Comparison of ENCODE assay signal across 27 cellular contexts in genomic region chr1:8742022-8742924, GRCh38.
DNase-seq lines count a peak whose midpoint lies in the region; ATAC-seq, FAIRE-seq and TF ChIP-seq lines count a peak whose summit lies in the region.
"Had no signal": no experiment of that assay in that cellular context is flagged by ENCODE, and none has a peak within 500 bp of the region (broad histone marks: within the 10 kb centered on the region; RNA-seq: fewer than 3 reads in every experiment).

No MANE protein-coding gene starts in this region.

- no peak for TF ChIP-seq EP300 in A549 (IDR thresholded peaks at IDR 0.05)

- WGBS in A549 (ENCODE audit: missing lambda C conversion rate), result 85% methylated on average over 6 of the region's 6 CpGs

- H3K27me3 ChIP-seq in colonic mucosa, result no peaks in the 10 kb centered on the region
- no peaks in the 10 kb centered on the region for H3K27me3 ChIP-seq in tibial artery
- H3K27me3 ChIP-seq: brain microvascular endothelial cell, gastrocnemius medialis, right atrium auricular region, upper lobe of right lung had no signal

- H3K4me3 Mint-ChIP-seq in nephron, result no peak overlapping the region
- H3K4me3 Mint-ChIP-seq: activated naive CD8-positive, alpha-beta T cell treated with anti-CD3 and anti-CD28 coated beads, Interleukin-2, amount 50 U/mL, for 24 hours; CD4-positive, alpha-beta T cell; stimulated activated naive CD8-positive, alpha-beta T cell treated with anti-CD3 and anti-CD28 coated beads, Interleukin-15, amount 100 ng/mL, for 72 hours had no signal

- H3K27me3 Mint-ChIP-seq in nephron (ENCODE audit: low read depth), result no peaks in the 10 kb centered on the region
- H3K27me3 Mint-ChIP-seq: activated naive CD8-positive, alpha-beta T cell treated with anti-CD3 and anti-CD28 coated beads, Interleukin-2, amount 50 U/mL, for 24 hours; CD4-positive, alpha-beta T cell; stimulated activated naive CD8-positive, alpha-beta T cell treated with anti-CD3 and anti-CD28 coated beads, Interleukin-15, amount 100 ng/mL, for 72 hours had no signal

- TF ChIP-seq POLR2A in A549 (IDR thresholded peaks at IDR 0.05; ENCODE audit: low read length), result no peak

- H3K27ac ChIP-seq in A549, result no peak overlapping the region; a peak in 1 of 6 replicates
- H3K27ac ChIP-seq in colonic mucosa, result peak overlapping the region; percentile 47
- H3K27ac ChIP-seq in tibial artery, result no peak overlapping the region
- H3K27ac ChIP-seq: brain microvascular endothelial cell, gastrocnemius medialis, lower lobe of right lung, right atrium auricular region, upper lobe of right lung had no signal

- peak overlapping the region; percentile 29; the same call in 2 of the 3 replicates for H3K4me2 ChIP-seq in A549
- H3K4me2 ChIP-seq: SK-N-SH had no signal

- FAIRE-seq in A549 (lab: Jason Lieb, UNC), result no peak
- FAIRE-seq: islet of Langerhans had no signal

- intact Hi-C loops in colonic mucosa (cut with DNase I) (no loop called here), tibial artery (cut with DNase I; ENCODE audit: low total_unique reads) (no loop called here)

- H3K9me3 ChIP-seq in A549 (peaks cover 9% of the 10 kb centered on the region; the same call in 1 of the 3 replicates), colonic mucosa (no peaks in the 10 kb centered on the region), tibial artery (peaks cover 0 to 5% (median 0%) of the 10 kb centered on the region in 3 donors)
- H3K9me3 ChIP-seq: gastrocnemius medialis, SK-N-SH, upper lobe of right lung had no signal

- H3K4me1 Mint-ChIP-seq in nephron, result peaks cover 42% of the 10 kb centered on the region

- TF ChIP-seq RAD21 in A549 (conservative IDR thresholded peaks at IDR 0.05 in 1 of 2, IDR thresholded peaks at IDR 0.05 in 1 of 2), result no peak

- POLR2A ChIA-PET in A549 (lab: Yijun Ruan, JAX), result no interaction called here

- H3K9ac ChIP-seq in colonic mucosa (ENCODE audit: low read depth in 2 of 2, low read length in 2 of 2), result no peak overlapping the region
- H3K9ac ChIP-seq: SK-N-SH had no signal

- peaks cover 38% of the 10 kb centered on the region for H3K36me3 Mint-ChIP-seq in nephron (ENCODE audit: low read depth)

- no peak for ATAC-seq in A549
- no peak for ATAC-seq in HG03442 (IDR thresholded peaks at IDR 0.05; ENCODE audit: unreplicated experiment)
- ATAC-seq in HG03196 (IDR thresholded peaks at IDR 0.05; ENCODE audit: unreplicated experiment), result no peak
- ATAC-seq: activated naive CD8-positive, alpha-beta T cell treated with anti-CD3 and anti-CD28 coated beads, Interleukin-2, amount 50 U/mL, for 24 hours; esophagus mucosa; gastrocnemius medialis; HCT116; lower lobe of right lung; stimulated activated naive CD8-positive, alpha-beta T cell treated with anti-CD3 and anti-CD28 coated beads, Interleukin-15, amount 100 ng/mL, for 72 hours; upper lobe of right lung had no signal

- H3K36me3 ChIP-seq in colonic mucosa (no peaks in the 10 kb centered on the region), tibial artery (peaks cover 0 to 4% (median 0%) of the 10 kb centered on the region in 3 donors)
- H3K36me3 ChIP-seq: brain microvascular endothelial cell, gastrocnemius medialis, lower lobe of right lung, right atrium auricular region, upper lobe of right lung had no signal

- H3K4me3 ChIP-seq in A549 (no peak overlapping the region), colonic mucosa (no peak overlapping the region), tibial artery (no peak overlapping the region)
- H3K4me3 ChIP-seq: gastrocnemius medialis, lower lobe of right lung, right atrium auricular region, upper lobe of right lung had no signal

- DNase-seq in A549 (ENCODE audit: low read depth in 1 of 2, low spot score in 1 of 2), result no peak
- DNase-seq in HuH-7.5 (ENCODE audit: low spot score), result peak; percentile 58
- DNase-seq in colonic mucosa, result no peak
- DNase-seq in activated gamma-delta T cell (lab: John Stamatoyannopoulos, UW), result no peak
- DNase-seq in tibial artery, result no peak
- DNase-seq: activated naive CD8-positive, alpha-beta T cell treated with anti-CD3 and anti-CD28 coated beads, Interleukin-2, amount 50 U/mL, for 24 hours; brain microvascular endothelial cell; CD4-positive, alpha-beta T cell; effector memory CD4-positive, alpha-beta T cell; gastrocnemius medialis; GF-D8; lower lobe of right lung; NCI-H1105 treated with DMSO at 0.1 percent for 48 hours; NCI-H2107; NCI-H524; occipital lobe; SK-N-SH; stimulated activated naive CD8-positive, alpha-beta T cell treated with anti-CD3 and anti-CD28 coated beads, Interleukin-15, amount 100 ng/mL, for 72 hours; T-helper 2 cell; upper lobe of right lung had no signal

- peaks cover 9% of the 10 kb centered on the region; the same call in 2 of the 3 replicates for H3K4me1 ChIP-seq in A549
- H3K4me1 ChIP-seq in colonic mucosa, result no peaks in the 10 kb centered on the region
- peaks cover 0 to 6% (median 3%) of the 10 kb centered on the region in 4 donors for H3K4me1 ChIP-seq in tibial artery
- H3K4me1 ChIP-seq: gastrocnemius medialis, upper lobe of right lung had no signal

- peaks cover 8% of the 10 kb centered on the region for H3K9me3 Mint-ChIP-seq in nephron

- TF ChIP-seq CTCF in A549 (IDR thresholded peaks at IDR 0.05) (no peak), colonic mucosa (IDR thresholded peaks at IDR 0.05) (no peak), nephron (IDR thresholded peaks at IDR 0.05; ENCODE audit: unreplicated experiment in 3 of 3) (no peak), tibial artery (IDR thresholded peaks at IDR 0.05) (no peak)

- CTCF ChIA-PET in A549 (lab: Yijun Ruan, JAX), result interaction anchor here (1.0 to 3.2 kb wide), 4 partner anchors 15 to 107 kb away, joined by 3 to 18 read pairs (median 4); no protein-coding TSS in a partner anchor

- peak overlapping the region; percentile 30 to 63 (median 52) for H3K27ac Mint-ChIP-seq in nephron
- H3K27ac Mint-ChIP-seq: activated naive CD8-positive, alpha-beta T cell treated with anti-CD3 and anti-CD28 coated beads, Interleukin-2, amount 50 U/mL, for 24 hours; CD4-positive, alpha-beta T cell; stimulated activated naive CD8-positive, alpha-beta T cell treated with anti-CD3 and anti-CD28 coated beads, Interleukin-15, amount 100 ng/mL, for 72 hours had no signal

TF ChIP-seq in A549, 52 proteins besides CTCF, POLR2A, EP300 and RAD21:
- TF ChIP-seq CEBPB (IDR thresholded peaks at IDR 0.05), result peak in 1 of 2 experiments; percentile 14; a peak in 1 of 4 replicates
- TF ChIP-seq HMGXB4 (CRISPR knock-in tag; IDR thresholded peaks at IDR 0.05; ENCODE audit: borderline replicate concordance), result no peak
- no peak for TF ChIP-seq E2F6 (IDR thresholded peaks at IDR 0.05; ENCODE audit: borderline replicate concordance, low read depth)
- TF ChIP-seq BHLHE40 (IDR thresholded peaks at IDR 0.05; ENCODE audit: low read depth, low read length), result no peak
